ENCODE assay signal across 26 cellular contexts in the genomic region with DNA sequence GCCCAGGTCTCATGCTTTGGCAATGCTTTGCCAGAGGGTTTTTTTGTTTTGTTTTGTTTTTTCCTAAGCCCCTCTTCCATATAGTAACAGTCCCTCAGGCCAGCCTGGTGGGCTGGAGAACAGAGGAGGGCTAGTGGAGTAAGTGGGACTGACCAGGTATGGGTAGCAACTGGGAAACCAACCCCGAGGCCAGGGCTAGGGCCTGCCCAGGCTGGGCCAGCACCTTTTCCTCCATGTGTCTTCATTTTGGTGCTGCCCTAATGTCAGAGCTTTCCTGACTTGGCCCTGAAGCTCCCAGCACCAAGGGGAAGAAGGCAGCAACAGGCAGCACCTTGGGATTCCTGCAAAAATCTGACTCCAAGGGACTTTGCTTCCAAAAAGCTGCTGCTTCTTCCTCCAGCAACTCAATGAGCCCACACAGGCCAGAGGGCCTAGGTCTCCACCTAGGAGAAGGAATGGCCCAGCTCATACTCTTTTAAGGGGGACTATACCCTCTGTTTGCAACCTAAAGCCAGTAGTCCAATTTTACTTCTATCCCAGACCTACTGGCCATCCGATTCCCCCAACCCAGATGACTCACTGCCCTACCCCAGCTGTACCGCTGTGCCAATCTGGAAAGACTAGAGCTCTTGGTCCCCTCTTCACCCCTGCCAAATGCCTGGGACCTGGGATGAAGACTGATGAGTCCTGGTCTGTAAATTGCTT.
"Had no signal": no experiment of that assay in that cellular context is flagged by ENCODE, and none has a peak within 500 bp of the region (broad histone marks: within the 10 kb centered on the region; RNA-seq: fewer than 3 reads in every experiment).

No MANE protein-coding gene starts in this region.

- H3K27me3 ChIP-seq: pancreas had no signal

- H3K9me3 ChIP-seq: colonic mucosa, mucosa of descending colon, neutrophil, pancreas, thyroid gland had no signal

- H3K4me3 ChIP-seq: colonic mucosa, lung, mucosa of descending colon, pancreas, skin epidermis, thyroid gland had no signal

- H3K27ac Mint-ChIP-seq: dendritic cell treated with granulocyte-macrophage colony-stimulating factor and Interleukin-4, amounts not matched to agents 40 ng/mL and 50 ng/mL, for 4 days; memory B cell; mesothelial cell of epicardium; naive B cell; natural killer cell treated with Interleukin-12 subunit alpha and Interleukin-12 subunit beta and Interleukin-15 and Interleukin-18, amount 100 ng/mL, for 72 hours had no signal

- H3K4me1 ChIP-seq: colonic mucosa had no signal

- H3K4me1 Mint-ChIP-seq: memory B cell had no signal

- H3K36me3 ChIP-seq: colonic mucosa, neutrophil, pancreas, thyroid gland had no signal

- H3K27ac ChIP-seq: colonic mucosa, neutrophil, pancreas, skin epidermis, thyroid gland had no signal

- H3K36me3 Mint-ChIP-seq: immature natural killer cell; memory B cell; mesothelial cell of epicardium; naive B cell; natural killer cell treated with Interleukin-12 subunit alpha and Interleukin-12 subunit beta and Interleukin-15 and Interleukin-18, amount 100 ng/mL, for 72 hours had no signal

- DNase-seq: colonic mucosa; effector CD8-positive, alpha-beta T cell; erythroblast; hypothalamus; immature natural killer cell; left ventricle myocardium superior; mucosa of descending colon; naive B cell; retina; stimulated activated CD4-positive, alpha-beta T cell treated with anti-CD3 and anti-CD28 coated beads, Interleukin-1b, Interleukin-23, amount 100 ng/mL, for 48 hours; stimulated activated CD4-positive, alpha-beta T cell treated with anti-CD3 and anti-CD28 coated beads, Interleukin-4, amount 100 ng/mL, for 1 hour; stimulated activated CD8-positive, alpha-beta memory T cell treated with anti-CD3 and anti-CD28 coated beads, Interleukin-4, amount 100 ng/mL, for 48 hours; stimulated activated naive CD4-positive, alpha-beta T cell; stimulated activated naive CD8-positive, alpha-beta T cell treated with anti-CD3 and anti-CD28 coated beads, Interleukin-15, amount 100 ng/mL, for 72 hours; thyroid gland; trophoblast cell had no signal

- H3K9me3 Mint-ChIP-seq: central memory CD8-positive, alpha-beta T cell; dendritic cell treated with granulocyte-macrophage colony-stimulating factor and Interleukin-4, amounts not matched to agents 40 ng/mL and 50 ng/mL, for 4 days; immature natural killer cell; memory B cell; mesothelial cell of epicardium; naive B cell; natural killer cell treated with Interleukin-12 subunit alpha and Interleukin-12 subunit beta and Interleukin-15 and Interleukin-18, amount 100 ng/mL, for 72 hours; neural crest cell; stimulated activated naive CD8-positive, alpha-beta T cell treated with anti-CD3 and anti-CD28 coated beads, Interleukin-15, amount 100 ng/mL, for 72 hours had no signal

- H3K4me3 Mint-ChIP-seq: central memory CD8-positive, alpha-beta T cell; dendritic cell treated with granulocyte-macrophage colony-stimulating factor and Interleukin-4, amounts not matched to agents 40 ng/mL and 50 ng/mL, for 4 days; immature natural killer cell; memory B cell; mesothelial cell of epicardium; naive B cell; natural killer cell treated with Interleukin-12 subunit alpha and Interleukin-12 subunit beta and Interleukin-15 and Interleukin-18, amount 100 ng/mL, for 72 hours; stimulated activated naive CD8-positive, alpha-beta T cell treated with anti-CD3 and anti-CD28 coated beads, Interleukin-15, amount 100 ng/mL, for 72 hours had no signal
